Comparison of ENCODE assay signal across 8 cellular contexts in the genomic region with DNA sequence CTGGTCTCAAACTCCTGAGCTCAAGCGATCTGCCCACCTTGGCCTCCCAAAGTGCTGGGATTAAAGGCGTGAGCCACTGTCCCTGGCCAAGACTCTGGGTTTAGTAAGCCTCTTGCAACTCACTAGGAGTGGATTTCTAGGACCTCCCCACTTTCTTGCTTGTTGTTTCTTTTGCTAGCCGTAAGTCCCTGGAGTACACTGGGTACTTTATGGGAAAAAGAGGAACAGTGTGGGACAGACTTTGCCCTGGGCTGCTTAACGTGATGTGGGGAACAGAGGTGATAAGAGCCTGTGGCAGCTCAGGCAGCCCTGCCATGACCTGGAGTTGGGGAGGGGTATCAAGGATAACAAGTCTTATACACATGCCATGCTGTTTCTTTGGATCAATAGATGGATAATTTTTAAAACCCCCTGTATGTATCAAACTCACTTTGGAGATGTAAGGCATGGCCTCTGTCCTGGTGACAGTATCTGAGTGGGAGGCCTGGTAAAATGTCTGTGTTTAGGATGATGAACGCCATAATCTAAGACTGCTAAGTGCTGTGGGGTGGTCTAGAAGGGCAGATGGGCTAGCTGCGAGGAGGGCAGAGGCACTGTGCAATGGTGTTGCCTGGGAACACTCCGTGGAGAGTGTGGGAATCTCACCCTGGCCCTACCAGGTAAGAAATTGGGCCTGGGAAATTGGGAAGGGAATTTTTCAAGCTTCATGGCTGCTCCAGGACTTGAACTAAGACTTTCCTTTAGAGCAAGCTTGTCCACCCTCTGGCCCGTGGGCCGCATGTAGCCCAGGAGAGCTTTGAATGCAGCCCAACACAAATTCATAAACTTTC. TPM values are rescaled to one million over a fixed set of nuclear protein-coding genes. Genes with fewer than 3 reads are reported as not detected.
DNase-seq lines count a peak whose midpoint lies in the region; ATAC-seq and TF ChIP-seq lines count a peak whose summit lies in the region.

No MANE protein-coding gene starts in this region.

- H3K9me3 ChIP-seq in right atrium auricular region (no peaks in the 10 kb centered on the region), breast epithelium (no peaks in the 10 kb centered on the region), uterus (no peaks in the 10 kb centered on the region), endodermal cell (ENCODE audit: control insufficient read depth, low read length) (no peaks in the 10 kb centered on the region)

- H3K4me1 Mint-ChIP-seq in naive B cell = peaks cover 67 to 98% (median 93%) of the 10 kb centered on the region in 3 donors
- peaks cover 35% of the 10 kb centered on the region for H3K4me1 Mint-ChIP-seq in endodermal cell

- H3K27ac Mint-ChIP-seq in naive B cell (peak overlapping the region in 5 of 6 donors; percentile 96 to 99 (median 98)), endodermal cell (no peak overlapping the region)

- H3K27ac ChIP-seq in right atrium auricular region (peak overlapping the region; percentile 87), breast epithelium (peak overlapping the region; percentile 91 to 92), uterus (peak overlapping the region; percentile 95 to 97), endodermal cell (ENCODE audit: low read depth, low read length) (no peak overlapping the region)

- no peak overlapping the region for H3K9ac ChIP-seq in endodermal cell (ENCODE audit: extremely low read depth, low read length, poor library complexity, severe bottlenecking)

- TF ChIP-seq POLR2A in breast epithelium (IDR thresholded peaks at IDR 0.05) (no peak), uterus (IDR thresholded peaks at IDR 0.05) (no peak)

- peak overlapping the region; percentile 55 to 87 (median 82) for H3K4me3 Mint-ChIP-seq in naive B cell
- no peak overlapping the region for H3K4me3 Mint-ChIP-seq in endodermal cell

- H3K27me3 ChIP-seq in right atrium auricular region (no peaks in the 10 kb centered on the region), breast epithelium (no peaks in the 10 kb centered on the region), uterus (no peaks in the 10 kb centered on the region), endodermal cell (ENCODE audit: control insufficient read depth, insufficient read depth, low read length, poor library complexity, severe bottlenecking) (no peaks in the 10 kb centered on the region)

- H3K27me3 Mint-ChIP-seq in naive B cell = no peaks in the 10 kb centered on the region
- H3K27me3 Mint-ChIP-seq in endodermal cell (ENCODE audit: insufficient read depth) = peaks cover 21% of the 10 kb centered on the region

- TF ChIP-seq CTCF in right atrium auricular region (IDR thresholded peaks at IDR 0.05) (no peak), breast epithelium (IDR thresholded peaks at IDR 0.05) (no peak), uterus (IDR thresholded peaks at IDR 0.05) (no peak), endodermal cell (conservative IDR thresholded peaks at IDR 0.05) (no peak)

- intact Hi-C loops in Right ventricle myocardium inferior (cut with DNase I) (loop anchor here (5.0 kb wide), 2 partner anchors 47 to 62 kb away; no protein-coding TSS in a partner anchor), breast epithelium (cut with DNase I; ENCODE audit: low total_unique reads) (no loop called here), uterus (cut with DNase I; ENCODE audit: low total_unique reads) (no loop called here)

- H3K4me3 ChIP-seq in right atrium auricular region (peak overlapping the region in 1 of 2 donors; percentile 27), breast epithelium (peak overlapping the region in 2 of 3 donors; percentile 40 to 50), uterus (peak overlapping the region in 1 of 2 donors; percentile 29), endodermal cell (ENCODE audit: low read length) (no peak overlapping the region)

- DNase-seq in right atrium auricular region (ENCODE audit: low spot score) = no peak
- no peak for DNase-seq in Right ventricle myocardium inferior (ENCODE audit: missing footprints)
- no peak for DNase-seq in breast epithelium (ENCODE audit: low spot score in 2 of 2)
- no peak for DNase-seq in naive B cell
- no peak for DNase-seq in uterus
- no peak for DNase-seq in stimulated activated CD4-positive, alpha-beta T cell treated with anti-CD3 and anti-CD28 coated beads, Interleukin-2, amount 100 ng/mL, for 24 hours
- no peak for DNase-seq in endodermal cell

- H3K36me3 ChIP-seq in right atrium auricular region = no peaks in the 10 kb centered on the region
- no peaks in the 10 kb centered on the region for H3K36me3 ChIP-seq in breast epithelium
- H3K36me3 ChIP-seq in uterus = no peaks in the 10 kb centered on the region
- no peaks in the 10 kb centered on the region for H3K36me3 ChIP-seq in endodermal cell (ENCODE audit: control insufficient read depth, insufficient read depth, low read length)

- WGBS in endodermal cell (ENCODE audit: insufficient coverage in 1 of 2, insufficient read length in 1 of 2), 2 experiments = 85% methylated on average over 6 to 9 of the region's 9 CpGs

- peaks cover 0 to 83% of the 10 kb centered on the region in 2 donors for H3K4me1 ChIP-seq in right atrium auricular region
- peaks cover 16 to 38% of the 10 kb centered on the region in 2 donors for H3K4me1 ChIP-seq in breast epithelium
- peaks cover 17 to 30% of the 10 kb centered on the region in 2 donors for H3K4me1 ChIP-seq in uterus
- peaks cover 11% of the 10 kb centered on the region for H3K4me1 ChIP-seq in endodermal cell (ENCODE audit: control insufficient read depth, insufficient read depth, low read length)

- H3K36me3 Mint-ChIP-seq in naive B cell (peaks cover 4 to 8% of the 10 kb centered on the region in 2 donors), endodermal cell (ENCODE audit: low read depth) (no peaks in the 10 kb centered on the region)

- ATAC-seq in Right ventricle myocardium inferior = no peak
- no peak for ATAC-seq in naive B cell (ENCODE audit: low read depth in 2 of 2)
- no peak for ATAC-seq in GM21447 (IDR thresholded peaks at IDR 0.05; ENCODE audit: unreplicated experiment)

- H3K9me3 Mint-ChIP-seq in naive B cell (no peaks in the 10 kb centered on the region), endodermal cell (no peaks in the 10 kb centered on the region)

RNA-seq across cellular contexts. Expression of a gene that starts 54.8 kb away (rescaled TPM):
- 10 to 100 TPM; 20.8 to 37.8 TPM for total RNA-seq in right atrium auricular region
- total RNA-seq in Right ventricle myocardium inferior = 18.0 TPM
- total RNA-seq in breast epithelium = 10 to 100 TPM; 22.5 to 44.6 (median 33.4) TPM
- 10 to 100 TPM; 34.7 to 68.7 (median 38.0) TPM for polyA plus RNA-seq in naive B cell (ENCODE audit: low read depth in 6 of 6)
- 10 to 100 TPM; 14.3 to 66.9 (median 32.3) TPM for total RNA-seq in uterus
- total RNA-seq in endodermal cell = 1 to 10 TPM; 7.8 to 9.6 TPM
- polyA plus RNA-seq in endodermal cell (2013, experiment 1 of 2) = 36.7 TPM
- polyA plus RNA-seq in endodermal cell (2013, experiment 2 of 2) = 35.6 TPM
